ENCODE assay signal across 18 cellular contexts in genomic region chr9:72207278-72207677, GRCh38. TPM values are rescaled to one million over a fixed set of nuclear protein-coding genes. Genes with fewer than 3 reads are reported as not detected.
DNase-seq lines count a peak whose midpoint lies in the region; ATAC-seq, FAIRE-seq and TF ChIP-seq lines count a peak whose summit lies in the region.
"Had no signal": no experiment of that assay in that cellular context is flagged by ENCODE, and none has a peak within 500 bp of the region (broad histone marks: within the 10 kb centered on the region; RNA-seq: fewer than 3 reads in every experiment).

No MANE protein-coding gene starts in this region.

- peak; percentile 14 for DNase-seq in GM19239 (ENCODE audit: insufficient read length, low spot score)
- no peak for DNase-seq in activated CD4-positive, alpha-beta T cell treated with anti-CD3 and anti-CD28 coated beads, Interleukin-2, amount 50 U/mL, for 1 hour
- no peak for DNase-seq in urothelium cell line (ENCODE audit: low spot score)
- DNase-seq in SJCRH30, result no peak
- DNase-seq in NCI-H1417 treated with DMSO at 0.1 percent for 48 hours (lab: John Stamatoyannopoulos, UW), result no peak
- DNase-seq: cerebellar nuclear complex; mesenchymal stem cell; NCI-H526; ovary; stimulated activated CD4-positive, alpha-beta T cell treated with anti-CD3 and anti-CD28 coated beads, Interleukin-15, amount 100 ng/mL, for 24 hours; trophoblast cell had no signal

- H3K9me3 ChIP-seq in SJCRH30 (replicated peaks), result no peaks in the 10 kb centered on the region
- H3K9me3 ChIP-seq: HAP-1, ovary, SJSA1 had no signal

- peak; percentile 43 for ATAC-seq in HG02623 (IDR thresholded peaks at IDR 0.05; ENCODE audit: unreplicated experiment)
- ATAC-seq in HG03439 (IDR thresholded peaks at IDR 0.05; ENCODE audit: unreplicated experiment), result peak; percentile 36

- no peak for TF ChIP-seq CTCF in 22Rv1 (IDR thresholded peaks at IDR 0.05)

- no peak overlapping the region for H3K4me3 ChIP-seq in SJCRH30
- H3K4me3 ChIP-seq: HAP-1, ovary, SJSA1 had no signal

- H3K27me3 ChIP-seq in SJCRH30, result peaks cover 19% of the 10 kb centered on the region
- H3K27me3 ChIP-seq: ovary, SJSA1 had no signal

- FAIRE-seq in GM19239 (lab: Jason Lieb, UNC) (peak; percentile 94), urothelium cell line (lab: Jason Lieb, UNC) (no peak)
- FAIRE-seq: D721Med had no signal

- no peaks in the 10 kb centered on the region for H3K4me1 ChIP-seq in SJCRH30
- H3K4me1 ChIP-seq: HAP-1 had no signal

- peak overlapping the region; percentile 74 for H3K27ac ChIP-seq in 22Rv1
- no peak overlapping the region for H3K27ac ChIP-seq in SJCRH30
- H3K27ac ChIP-seq: ovary, SJSA1 had no signal

- H3K36me3 ChIP-seq in SJCRH30, result no peaks in the 10 kb centered on the region
- H3K36me3 ChIP-seq: HAP-1, ovary, SJSA1 had no signal

RNA-seq across cellular contexts. Expression of gene GDA, which starts 58.0 kb away (rescaled TPM):
- total RNA-seq in SJCRH30 (2014; rRNA removed; shearing (Covaris generic)), result not detected in 2 replicates
- total RNA-seq: A673 had no signal
